In the genomic region with DNA sequence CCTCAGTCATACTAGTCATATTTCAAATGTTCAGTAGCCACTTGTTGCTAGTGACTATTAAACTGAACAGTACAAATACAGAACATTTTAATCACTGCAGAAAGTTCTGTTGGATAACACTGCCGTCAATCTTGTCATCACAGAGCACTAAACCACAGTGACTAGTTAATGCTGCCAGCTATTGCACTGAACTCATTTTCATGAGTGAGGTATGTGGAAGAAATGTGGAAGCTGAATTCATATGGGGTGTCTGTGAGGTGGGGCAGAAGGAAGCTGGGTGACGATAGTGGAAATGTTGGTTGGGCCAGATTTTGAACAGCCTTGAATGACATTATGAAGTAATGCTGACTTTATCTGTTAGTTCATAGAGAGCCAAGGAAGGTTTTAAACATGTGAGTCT, we compare ENCODE assay signal across 15 cellular contexts. TPM values are rescaled to one million over a fixed set of nuclear protein-coding genes. Genes with fewer than 3 reads are reported as not detected.
A peak's percentile ranks its signal among the peaks of the same experiment; 100 is the strongest.
DNase-seq lines count a peak whose midpoint lies in the region; ATAC-seq and TF ChIP-seq lines count a peak whose summit lies in the region.
"Had no signal": no experiment of that assay in that cellular context is flagged by ENCODE, and none has a peak within 500 bp of the region (broad histone marks: within the 10 kb centered on the region; RNA-seq: fewer than 3 reads in every experiment).

No MANE protein-coding gene starts in this region.

- intact Hi-C loops in spleen (cut with DNase I; ENCODE audit: low total_unique reads) = no loop called here

- H3K36me3 ChIP-seq in brain microvascular endothelial cell (replicated peaks) (no peaks in the 10 kb centered on the region), spleen (peaks cover 0 to 16% (median 0%) of the 10 kb centered on the region in 6 donors)

- ATAC-seq in HG03520 (IDR thresholded peaks at IDR 0.05; ENCODE audit: unreplicated experiment) (no peak), GM18868 (IDR thresholded peaks at IDR 0.05; ENCODE audit: unreplicated experiment) (no peak)

- H3K27me3 ChIP-seq in brain microvascular endothelial cell (replicated peaks) = no peaks in the 10 kb centered on the region
- no peaks in the 10 kb centered on the region for H3K27me3 ChIP-seq in spleen (replicated peaks in 1 of 7)

- H3K27ac ChIP-seq in brain microvascular endothelial cell (peak overlapping the region; percentile 63), spleen (peak overlapping the region in 7 of 8 donors; percentile 3 to 79 (median 66))
- H3K27ac ChIP-seq: C4-2B, SK-N-MC had no signal

- H3K4me1 Mint-ChIP-seq in immature natural killer cell = no peaks in the 10 kb centered on the region

- peak overlapping the region in 1 of 6 donors; percentile 0 for H3K27ac Mint-ChIP-seq in immature natural killer cell
- H3K27ac Mint-ChIP-seq: activated T-cell treated with anti-CD3 and anti-CD28 coated beads, Interleukin-2, amount 50 U/mL, for 24 hours had no signal

- H3K27me3 Mint-ChIP-seq in immature natural killer cell (ENCODE audit: low read depth in 3 of 3) = peaks cover 0 to 5% (median 0%) of the 10 kb centered on the region in 3 donors
- H3K27me3 Mint-ChIP-seq: activated T-cell treated with anti-CD3 and anti-CD28 coated beads, Interleukin-2, amount 50 U/mL, for 24 hours had no signal

- no peak overlapping the region for H3K4me3 ChIP-seq in brain microvascular endothelial cell (ENCODE audit: low read depth, low read length)
- no peak overlapping the region for H3K4me3 ChIP-seq in spleen
- H3K4me3 ChIP-seq: SK-N-MC had no signal

- peaks cover 0 to 3% (median 0%) of the 10 kb centered on the region in 3 donors for H3K36me3 Mint-ChIP-seq in immature natural killer cell

- peaks cover 0 to 42% (median 3%) of the 10 kb centered on the region in 6 donors for H3K4me1 ChIP-seq in spleen

- DNase-seq in GM04504 (ENCODE audit: low read depth) = peak; percentile 68
- peak; percentile 85 for DNase-seq in brain microvascular endothelial cell
- DNase-seq in iris pigment epithelial cell (ENCODE audit: low read depth) = peak; percentile 93
- no peak for DNase-seq in spleen
- DNase-seq in NCI-H345 (lab: John Stamatoyannopoulos, UW) = no peak
- DNase-seq in immature natural killer cell = no peak
- DNase-seq: activated T-cell treated with anti-CD3 and anti-CD28 coated beads, Interleukin-2, amount 50 U/mL, for 24 hours; amniotic stem cell; KBM-7; NCI-H146; stimulated activated CD4-positive, alpha-beta T cell treated with anti-CD3 and anti-CD28 coated beads, Interleukin-2, amount 100 ng/mL, for 24 hours had no signal

- 32 to 67% (median 49%) methylated on average over 2 of the region's 2 CpGs for WGBS in spleen, 5 donors

- H3K4me3 Mint-ChIP-seq in immature natural killer cell = no peak overlapping the region
- H3K4me3 Mint-ChIP-seq: activated T-cell treated with anti-CD3 and anti-CD28 coated beads, Interleukin-2, amount 50 U/mL, for 24 hours had no signal

- H3K9me3 Mint-ChIP-seq in immature natural killer cell = no peaks in the 10 kb centered on the region
- H3K9me3 Mint-ChIP-seq: activated T-cell treated with anti-CD3 and anti-CD28 coated beads, Interleukin-2, amount 50 U/mL, for 24 hours had no signal

- no peak for TF ChIP-seq CTCF in brain microvascular endothelial cell (IDR thresholded peaks at IDR 0.05; ENCODE audit: low read depth, low read length, missing control alignments)
- no peak for TF ChIP-seq CTCF in spleen (IDR thresholded peaks at IDR 0.05 in 8 of 11, conservative IDR thresholded peaks at IDR 0.05 in 3 of 11)

- in situ Hi-C loops in brain microvascular endothelial cell (cut with HindIII; ENCODE audit: low pct_ligation_motif_present, low sequenced_read_pairs) = no loop called here

- no peak for TF ChIP-seq POLR2A in spleen (IDR thresholded peaks at IDR 0.05)

- H3K9me3 ChIP-seq in spleen = no peaks in the 10 kb centered on the region

RNA-seq across cellular contexts. Expression of gene OSBPL9, which starts 49.6 kb away (rescaled TPM):
- 10 to 100 TPM; 59.9 to 97.4 (median 85.6) TPM for total RNA-seq in spleen
- 10 to 100 TPM; 34.6 to 44.3 (median 36.2) TPM for polyA plus RNA-seq in spleen
- polyA plus RNA-seq in immature natural killer cell = 10 to 100 TPM; 26.1 to 38.5 (median 38.2) TPM

Comparison
In these comparisons a context has a peak if more than half of its experiments do, and no peak if none do; other contexts are left out.
1. DNase-seq: peak in GM04504 (single experiment), brain microvascular endothelial cell (single experiment) and iris pigment epithelial cell (single experiment); none in spleen (single experiment), NCI-H345 (single experiment) and immature natural killer cell (0 of 3).